In genomic region chr6:29301401-29301800, GRCh38 we compare ENCODE assay signal across 30 cellular contexts. TPM values are rescaled to one million over a fixed set of nuclear protein-coding genes. Genes with fewer than 3 reads are reported as not detected.
"Had no signal": no experiment of that assay in that cellular context is flagged by ENCODE, and none has a peak within 500 bp of the region (broad histone marks: within the 10 kb centered on the region; RNA-seq: fewer than 3 reads in every experiment).

Gene OR14J1, plus strand, starts transcription at chr6:29301701. Its CDS starts 4,989 bp downstream, at chr6:29306690.

- DNase-seq: activated B cell treated with CpG ODN at 0.5 μM for 24 hours; activated CD4-positive, alpha-beta memory T cell treated with anti-CD3 and anti-CD28 coated beads, Interleukin-2, amount 10 ng/mL, durations not matched to agents 7 days and 5 days; activated CD4-positive, alpha-beta T cell treated with anti-CD3 and anti-CD28 coated beads for 4 hours; activated CD4-positive, alpha-beta T cell treated with anti-CD3 and anti-CD28 coated beads, Interleukin-2, amount 10 ng/mL, durations not matched to agents 7 days and 5 days; activated CD4-positive, alpha-beta T cell treated with anti-CD3 and anti-CD28 coated beads, Interleukin-2, amount 50 U/mL, for 48 hours; activated CD4-positive, CD25-positive, alpha-beta regulatory T cell treated with anti-CD3 and anti-CD28 coated beads, Interleukin-2, amount 50 U/mL, for 72 hours; activated CD8-positive, alpha-beta memory T cell treated with anti-CD3 and anti-CD28 coated beads for 24 hours; activated CD8-positive, alpha-beta memory T cell treated with anti-CD3 and anti-CD28 coated beads, Interleukin-2, amount 10 ng/mL, durations not matched to agents 7 days and 5 days; activated CD8-positive, alpha-beta memory T cell treated with anti-CD3 and anti-CD28 coated beads, Interleukin-2, amount 50 U/mL, for 48 hours; activated CD8-positive, alpha-beta T cell treated with anti-CD3 and anti-CD28 coated beads, Interleukin-2, amount 10 ng/mL, durations not matched to agents 7 days and 5 days; activated effector memory CD4-positive, alpha-beta T cell treated with Interleukin-2 at 50 U/mL for 16 hours; activated gamma-delta T cell; activated naive CD4-positive, alpha-beta T cell treated with anti-CD3 and anti-CD28 coated beads, Interleukin-2, amount 10 ng/mL, durations not matched to agents 7 days and 5 days; activated naive CD4-positive, alpha-beta T cell treated with Interleukin-2 at 50 U/mL for 16 hours; activated naive CD8-positive, alpha-beta T cell treated with anti-CD3 and anti-CD28 coated beads, Interleukin-2, amount 10 ng/mL, durations not matched to agents 7 days and 5 days; activated naive CD8-positive, alpha-beta T cell treated with anti-CD3 and anti-CD28 coated beads, Interleukin-2, amount 50 U/mL, for 24 hours; activated T-cell treated with anti-CD3 and anti-CD28 coated beads, Interleukin-2, amount 50 U/mL, for 24 hours; activated T-cell treated with anti-CD3 and anti-CD28 coated beads, Interleukin-2, amount 50 U/mL, for 48 hours; amygdala; anterior cingulate cortex; caudate nucleus; cerebellar nuclear complex; T-helper 2 cell; T-helper 9 cell had no signal

- FAIRE-seq: bronchial epithelial cell, TTC549 had no signal

RNA-seq across cellular contexts. Expression of gene OR14J1, which starts in this region (rescaled TPM):
- total RNA-seq: activated B cell treated with CpG ODN at 0.5 μM for 24 hours; activated CD4-positive, alpha-beta memory T cell treated with anti-CD3 and anti-CD28 coated beads, Interleukin-2, amount 10 ng/mL, durations not matched to agents 7 days and 5 days; activated CD4-positive, alpha-beta T cell treated with anti-CD3 and anti-CD28 coated beads, Interleukin-2, amount 10 ng/mL, durations not matched to agents 7 days and 5 days; activated CD8-positive, alpha-beta memory T cell treated with anti-CD3 and anti-CD28 coated beads, Interleukin-2, amount 10 ng/mL, durations not matched to agents 7 days and 5 days; activated CD8-positive, alpha-beta T cell treated with anti-CD3 and anti-CD28 coated beads, Interleukin-2, amount 10 ng/mL, durations not matched to agents 7 days and 5 days; activated naive CD8-positive, alpha-beta T cell treated with anti-CD3 and anti-CD28 coated beads, Interleukin-2, amount 10 ng/mL, durations not matched to agents 7 days and 5 days; activated T-helper 2 cell treated with anti-CD3 and anti-CD28 coated beads, Interferon-gamma antibody, Interleukin-2, Interleukin-4, amounts not matched to agents 10 μg/mL and 5 μg/mL and 100 μg/mL, durations not matched to agents 14 hours and 24 hours and 36 hours; ascending aorta; bronchial epithelial cell; cardiac muscle cell; chondrocyte had no signal
